In genomic region chr11:45339754-45340519, GRCh38 we compare ENCODE assay signal across 8 cellular contexts. TPM values are rescaled to one million over a fixed set of nuclear protein-coding genes. Genes with fewer than 3 reads are reported as not detected.
DNase-seq lines count a peak whose midpoint lies in the region; ATAC-seq and TF ChIP-seq lines count a peak whose summit lies in the region.

No MANE protein-coding gene starts in this region.

- peak; percentile 90 for TF ChIP-seq CTCF in GM13976 (IDR thresholded peaks at IDR 0.05; ENCODE audit: borderline replicate concordance, control extremely low read depth, extremely low read depth, insufficient read depth, missing control alignments)
- TF ChIP-seq CTCF in heart right ventricle (IDR thresholded peaks at IDR 0.05) = peak; percentile 91 to 97 (median 96)
- TF ChIP-seq CTCF in psoas muscle (IDR thresholded peaks at IDR 0.05) = peak; percentile 92
- peak; percentile 90 to 94 (median 92) for TF ChIP-seq CTCF in uterus (IDR thresholded peaks at IDR 0.05)

- H3K36me3 ChIP-seq in heart right ventricle (no peaks in the 10 kb centered on the region), psoas muscle (ENCODE audit: insufficient read depth in 1 of 2, low read depth in 1 of 2) (no peaks in the 10 kb centered on the region), uterus (no peaks in the 10 kb centered on the region)

- DNase-seq in GM13976 (ENCODE audit: low spot score) = peak; percentile 91
- peak; percentile 88 for DNase-seq in NCI-H1105 treated with DMSO at 0.1 percent for 48 hours (lab: John Stamatoyannopoulos, UW)
- DNase-seq in T follicular helper cell (ENCODE audit: low read depth) = peak; percentile 87
- DNase-seq in activated naive CD8-positive, alpha-beta T cell treated with anti-CD3 and anti-CD28 coated beads, Interleukin-2, amount 50 U/mL, for 24 hours = peak; percentile 95
- peak; percentile 94 to 95 for DNase-seq in heart right ventricle
- DNase-seq in psoas muscle = peak; percentile 92 to 96
- peak; percentile 92 to 94 for DNase-seq in uterus

- ATAC-seq in HG02798 (IDR thresholded peaks at IDR 0.05; ENCODE audit: poor library complexity, unreplicated experiment) = peak; percentile 96
- ATAC-seq in activated naive CD8-positive, alpha-beta T cell treated with anti-CD3 and anti-CD28 coated beads, Interleukin-2, amount 50 U/mL, for 24 hours = peak; percentile 94
- peak; percentile 82 to 97 (median 95) for ATAC-seq in heart right ventricle
- ATAC-seq in psoas muscle = peak; percentile 94 to 97 (median 96)

- H3K27me3 Mint-ChIP-seq in activated naive CD8-positive, alpha-beta T cell treated with anti-CD3 and anti-CD28 coated beads, Interleukin-2, amount 50 U/mL, for 24 hours = peaks cover 13% of the 10 kb centered on the region

- WGBS in heart right ventricle, 2 donors = 12 to 14% methylated on average over 26 of the region's 26 CpGs
- WGBS in psoas muscle, 3 donors = 6 to 10% (median 7%) methylated on average over 26 of the region's 26 CpGs

- intact Hi-C loops in heart right ventricle (cut with DNase I) (loop anchor here (2.0 to 10.0 kb wide), 6 partner anchors 395 to 433 kb away; no protein-coding TSS in a partner anchor), psoas muscle (cut with DNase I) (loop anchor here (2.0 to 10.0 kb wide), 3 partner anchors 405 to 433 kb away; no protein-coding TSS in a partner anchor), uterus (cut with DNase I; ENCODE audit: low total_unique reads) (loop anchor here (10.0 kb wide), 1 partner anchor 395 kb away; no protein-coding TSS in a partner anchor)

- H3K27ac ChIP-seq in heart right ventricle (peak overlapping the region in 2 of 10 donors; percentile 0 to 16), psoas muscle (no peak overlapping the region), uterus (peak overlapping the region; percentile 0 to 6)

- peaks cover 0 to 14% (median 0%) of the 10 kb centered on the region in 7 donors for H3K27me3 ChIP-seq in heart right ventricle
- peaks cover 0 to 10% (median 0%) of the 10 kb centered on the region in 3 donors for H3K27me3 ChIP-seq in psoas muscle (ENCODE audit: insufficient read depth in 3 of 3, low read length in 2 of 3)
- H3K27me3 ChIP-seq in uterus = no peaks in the 10 kb centered on the region

- H3K36me3 Mint-ChIP-seq in activated naive CD8-positive, alpha-beta T cell treated with anti-CD3 and anti-CD28 coated beads, Interleukin-2, amount 50 U/mL, for 24 hours (ENCODE audit: low read depth) = no peaks in the 10 kb centered on the region

- in situ Hi-C loops in GM13976 (cut with MboI; ENCODE audit: low sequenced_read_pairs, unreplicated experiment) = no loop called here

- peak overlapping the region in 8 of 10 donors; percentile 13 to 33 (median 20) for H3K4me3 ChIP-seq in heart right ventricle
- H3K4me3 ChIP-seq in psoas muscle = peak overlapping the region; percentile 37
- peak overlapping the region in 1 of 2 donors; percentile 23 for H3K4me3 ChIP-seq in uterus

- no peak for TF ChIP-seq POLR2A in uterus (IDR thresholded peaks at IDR 0.05)

- H3K27ac Mint-ChIP-seq in activated naive CD8-positive, alpha-beta T cell treated with anti-CD3 and anti-CD28 coated beads, Interleukin-2, amount 50 U/mL, for 24 hours = peak overlapping the region; percentile 22

- H3K4me1 ChIP-seq in heart right ventricle = peaks cover 0 to 15% (median 9%) of the 10 kb centered on the region in 9 donors
- H3K4me1 ChIP-seq in psoas muscle = no peaks in the 10 kb centered on the region
- no peaks in the 10 kb centered on the region for H3K4me1 ChIP-seq in uterus

- peaks cover 11% of the 10 kb centered on the region for H3K4me1 Mint-ChIP-seq in activated naive CD8-positive, alpha-beta T cell treated with anti-CD3 and anti-CD28 coated beads, Interleukin-2, amount 50 U/mL, for 24 hours

- no peaks in the 10 kb centered on the region for H3K9me3 Mint-ChIP-seq in activated naive CD8-positive, alpha-beta T cell treated with anti-CD3 and anti-CD28 coated beads, Interleukin-2, amount 50 U/mL, for 24 hours

- peak overlapping the region; percentile 69 for H3K4me3 Mint-ChIP-seq in activated naive CD8-positive, alpha-beta T cell treated with anti-CD3 and anti-CD28 coated beads, Interleukin-2, amount 50 U/mL, for 24 hours

- H3K9me3 ChIP-seq in heart right ventricle = no peaks in the 10 kb centered on the region
- no peaks in the 10 kb centered on the region for H3K9me3 ChIP-seq in psoas muscle
- no peaks in the 10 kb centered on the region for H3K9me3 ChIP-seq in uterus

RNA-seq across cellular contexts. Expression of gene SYT13, which starts 53.8 kb away (rescaled TPM):
- total RNA-seq in heart right ventricle (1 to 10 TPM in 9 of 10 donors, under 1 TPM in 1; 0.93 to 7.7 (median 2.6) TPM), psoas muscle (under 1 TPM in 3 of 4 donors, not detected in 1; 0.05 to 0.22 (median 0.11) TPM), uterus (1 to 10 TPM in 1 of 4 donors, not detected in 3; 4.9 TPM)
- polyA plus RNA-seq in heart right ventricle (under 1 TPM; 0.51 to 0.67 TPM), psoas muscle (under 1 TPM; 0.05 to 0.10 (median 0.05) TPM)
